ENCODE assay signal across 16 cellular contexts in genomic region chr3:115862099-115862498, GRCh38.
A peak's percentile ranks its signal among the peaks of the same experiment; 100 is the strongest.
DNase-seq lines count a peak whose midpoint lies in the region; ATAC-seq and TF ChIP-seq lines count a peak whose summit lies in the region.
"Had no signal": no experiment of that assay in that cellular context is flagged by ENCODE, and none has a peak within 500 bp of the region (broad histone marks: within the 10 kb centered on the region; RNA-seq: fewer than 3 reads in every experiment).

No MANE protein-coding gene starts in this region.

- no peaks in the 10 kb centered on the region for H3K36me3 Mint-ChIP-seq in GM23338 (ENCODE audit: low read depth)
- H3K36me3 Mint-ChIP-seq: CD14-positive monocyte, IgD-negative memory B cell had no signal

- no peak for TF ChIP-seq CTCF in GM23338 (conservative IDR thresholded peaks at IDR 0.05; ENCODE audit: low read depth in 2 of 2)

- H3K4me1 Mint-ChIP-seq in GM23338, result peaks cover 77% of the 10 kb centered on the region
- H3K4me1 Mint-ChIP-seq: CD14-positive monocyte had no signal

- H3K9me2 ChIP-seq in GM23338 (ENCODE audit: insufficient read depth), result no peaks in the 10 kb centered on the region

- no peaks in the 10 kb centered on the region for H3K79me2 ChIP-seq in GM23338 (replicated peaks; ENCODE audit: insufficient read depth)

- H3K4me3 Mint-ChIP-seq in GM23338, result 0 out of 3 replicates have a peak overlapping the region, but pooled peaks have one; percentile 2
- H3K4me3 Mint-ChIP-seq: CD14-positive monocyte, IgD-negative memory B cell had no signal

- H3K27me3 ChIP-seq in GM23338 (ENCODE audit: insufficient read depth), result no peaks in the 10 kb centered on the region

- no peaks in the 10 kb centered on the region; the same call in 1 of the 2 replicates for H3F3A ChIP-seq in GM23338 (replicated peaks; ENCODE audit: low read depth)

- ATAC-seq in GM23338, result no peak
- ATAC-seq: A549 had no signal

- H3K27ac ChIP-seq in GM23338 (ENCODE audit: low read depth), result no peak overlapping the region
- H3K27ac ChIP-seq: A549 had no signal

- H3K4me1 ChIP-seq in GM23338 (ENCODE audit: insufficient read depth), result peaks cover 70% of the 10 kb centered on the region
- H3K4me1 ChIP-seq: A549 had no signal

- H3K4me2 ChIP-seq in GM23338, result peak overlapping the region; percentile 70
- H3K4me2 ChIP-seq: A549 had no signal

- DNase-seq in GM23338 (ENCODE audit: low spot score), result no peak
- DNase-seq in NCI-H2081 treated with DMSO at 0.1 percent for 48 hours (lab: John Stamatoyannopoulos, UW), result peak; percentile 8
- peak; percentile 92 for DNase-seq in NCI-H69 (lab: John Stamatoyannopoulos, UW)
- DNase-seq in left kidney (ENCODE audit: low read depth, low spot score), result peak; percentile 76
- no peak for DNase-seq in effector CD4-positive, alpha-beta T cell
- no peak for DNase-seq in 8988T
- no peak for DNase-seq in SKM-1 treated with dmso at 0.1 percent for 144 hours (lab: John Stamatoyannopoulos, UW; ENCODE audit: unreplicated experiment)
- no peak for DNase-seq in SKM-1 (lab: John Stamatoyannopoulos, UW; ENCODE audit: unreplicated experiment)
- DNase-seq: Calu3, HCEC 1CT, NCI-H1694 treated with DMSO at 0.1 percent for 48 hours, NCI-H345, NCI-H774 had no signal

- H3K27ac Mint-ChIP-seq in GM23338, result no peak overlapping the region
- H3K27ac Mint-ChIP-seq: CD14-positive monocyte had no signal

- H3K27me3 Mint-ChIP-seq in GM23338 (ENCODE audit: insufficient read depth, low read depth, poor library complexity), result peaks cover 1% of the 10 kb centered on the region

- H4K20me1 ChIP-seq in GM23338 (replicated peaks; ENCODE audit: insufficient read depth), result no peaks in the 10 kb centered on the region

- peak overlapping the region; percentile 31; the same call in 1 of the 2 replicates for H3K4me3 ChIP-seq in GM23338
- H3K4me3 ChIP-seq: A549 had no signal

- H2AFZ ChIP-seq in GM23338, result no peak overlapping the region

- no peaks in the 10 kb centered on the region for H3K36me3 ChIP-seq in GM23338 (ENCODE audit: insufficient read depth)

- no peaks in the 10 kb centered on the region for H3K9me3 Mint-ChIP-seq in GM23338
- H3K9me3 Mint-ChIP-seq: IgD-negative memory B cell had no signal

TF ChIP-seq in GM23338, 12 proteins besides CTCF, POLR2A, EP300 and RAD21:
- TF ChIP-seq EZH2 (IDR thresholded peaks at IDR 0.05; ENCODE audit: low read depth, unreplicated experiment), result no peak
- TF ChIP-seq REST (IDR thresholded peaks at IDR 0.05; ENCODE audit: unreplicated experiment), result no peak
- no peak for TF ChIP-seq JUNB (IDR thresholded peaks at IDR 0.05; ENCODE audit: unreplicated experiment)
- TF ChIP-seq CREB1 (CRISPR knock-in tag; IDR thresholded peaks at IDR 0.05; ENCODE audit: low read depth), result no peak
- TF ChIP-seq POLR2AphosphoS5 (IDR thresholded peaks at IDR 0.05; ENCODE audit: low read depth), result no peak
- no peak for TF ChIP-seq STAT1 (IDR thresholded peaks at IDR 0.05; ENCODE audit: unreplicated experiment)
- TF ChIP-seq ETS1 (IDR thresholded peaks at IDR 0.05), result no peak
- no peak for TF ChIP-seq ZNF114 (CRISPR knock-in tag; IDR thresholded peaks at IDR 0.05)
- TF ChIP-seq EZH2phosphoT487 (IDR thresholded peaks at IDR 0.05; ENCODE audit: unreplicated experiment), result no peak
- no peak for TF ChIP-seq ZNF331 (CRISPR knock-in tag; IDR thresholded peaks at IDR 0.05; ENCODE audit: low read depth)
- no peak for TF ChIP-seq NANOG (IDR thresholded peaks at IDR 0.05; ENCODE audit: borderline replicate concordance)
- no peak for TF ChIP-seq ZNF462 (CRISPR knock-in tag; IDR thresholded peaks at IDR 0.05)

Comparison
In these comparisons a context has a peak if more than half of its experiments do, and no peak if none do; other contexts are left out.
1. DNase-seq: peak in NCI-H2081 treated with DMSO at 0.1 percent for 48 hours (single experiment), NCI-H69 (single experiment) and left kidney (single experiment); none in GM23338 (single experiment), effector CD4-positive, alpha-beta T cell (single experiment), 8988T (single experiment), SKM-1 treated with dmso at 0.1 percent for 144 hours (single experiment) and SKM-1 (single experiment).